ENCODE assay signal across 26 cellular contexts in genomic region chr11:17605736-17606135, GRCh38. TPM values are rescaled to one million over a fixed set of nuclear protein-coding genes. Genes with fewer than 3 reads are reported as not detected.
"Had no signal": no experiment of that assay in that cellular context is flagged by ENCODE, and none has a peak within 500 bp of the region (broad histone marks: within the 10 kb centered on the region; RNA-seq: fewer than 3 reads in every experiment).

No MANE protein-coding gene starts in this region.

- H3K36me3 ChIP-seq: left ventricle myocardium inferior, neutrophil, right lobe of liver, transverse colon, uterus, WERI-Rb-1 had no signal

- ATAC-seq: natural killer cell treated with Interleukin-12 subunit alpha and Interleukin-12 subunit beta and Interleukin-15 and Interleukin-18, amount 100 ng/mL, for 72 hours; right lobe of liver; stimulated activated memory B cell treated with anti-CD40 and anti-IgM and Interleukin-4, amounts not matched to agents 10 μg/mL and 1 μg/mL and 100 μg/mL, for 72 hours; T-cell had no signal

- H3K4me1 ChIP-seq: parathyroid adenoma, right lobe of liver, transverse colon, uterus had no signal

- H3K27ac ChIP-seq: left ventricle myocardium inferior, neutrophil, parathyroid adenoma, right lobe of liver, skin epidermis, transverse colon, uterus, WERI-Rb-1 had no signal

- H3K27me3 ChIP-seq: neutrophil, right lobe of liver, transverse colon, uterus had no signal

- DNase-seq: activated CD4-positive, alpha-beta T cell treated with anti-CD3 and anti-CD28 coated beads, Interleukin-2, amount 50 U/mL, for 48 hours; activated CD4-positive, CD25-positive, alpha-beta regulatory T cell treated with anti-CD3 and anti-CD28 coated beads, Interleukin-2, amount 50 U/mL, for 72 hours; activated gamma-delta T cell treated with Interleukin-2 at 50 U/mL for 16 hours; activated T-cell treated with anti-CD3 and anti-CD28 coated beads for 4 hours; anterior cingulate cortex; effector CD4-positive, alpha-beta T cell; foreskin fibroblast; immature natural killer cell; kidney glomerular epithelial cell; left ventricle myocardium inferior; right lobe of liver; stimulated activated CD4-positive, alpha-beta T cell treated with anti-CD3 and anti-CD28 coated beads, Interleukin-2, amount 100 ng/mL, for 24 hours; T-cell; transverse colon; uterus; WERI-Rb-1 had no signal

- H3K9me3 ChIP-seq: left ventricle myocardium inferior, neutrophil, right lobe of liver, transverse colon, uterus had no signal

- H3K4me3 ChIP-seq: left ventricle myocardium inferior, right lobe of liver, skin epidermis, transverse colon, uterus had no signal

RNA-seq across cellular contexts. Expression of gene OTOG, which starts 58.7 kb away (rescaled TPM):
- total RNA-seq: cardiac septum; chondrocyte; epithelial cell of proximal tubule; fibroblast of lung; glomerular endothelial cell; left ventricle myocardium inferior; natural killer cell treated with Interleukin-12 subunit alpha and Interleukin-12 subunit beta and Interleukin-15 and Interleukin-18, amount 100 ng/mL, for 72 hours; right lobe of liver; T-cell; transverse colon had no signal
